16 cellular contexts compared by ENCODE assay signal in the genomic region with DNA sequence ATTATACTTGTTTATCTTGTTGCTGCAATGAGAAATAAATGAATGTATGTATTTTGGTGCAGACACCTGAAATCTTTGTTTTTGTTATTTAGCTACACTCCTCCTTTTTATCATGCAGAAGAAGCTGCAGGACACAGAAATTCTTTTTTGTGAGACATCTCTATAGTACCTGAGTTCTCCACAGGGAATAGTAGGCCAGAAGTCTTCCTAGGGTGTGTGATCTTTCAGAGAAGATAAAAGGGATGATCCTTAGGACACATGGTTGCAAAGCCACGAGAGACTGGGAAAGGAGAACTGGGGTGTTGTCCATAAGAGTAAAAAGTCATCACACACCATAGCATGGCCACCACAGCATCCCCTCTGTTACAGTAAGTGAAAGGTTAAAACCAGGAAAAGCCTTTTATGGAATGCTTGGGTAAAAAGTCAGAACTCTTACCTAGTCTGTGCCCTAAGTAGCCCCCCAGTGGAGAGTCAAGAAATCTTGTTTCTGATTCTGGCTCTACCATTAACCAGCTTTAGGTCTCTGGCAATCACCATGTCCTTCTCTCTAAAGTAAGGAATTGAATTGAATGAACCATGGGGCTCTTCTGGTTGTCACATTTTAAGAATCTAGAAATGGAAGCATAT. TPM values are rescaled to one million over a fixed set of nuclear protein-coding genes. Genes with fewer than 3 reads are reported as not detected.
DNase-seq lines count a peak whose midpoint lies in the region; FAIRE-seq and TF ChIP-seq lines count a peak whose summit lies in the region.
"Had no signal": no experiment of that assay in that cellular context is flagged by ENCODE, and none has a peak within 500 bp of the region (broad histone marks: within the 10 kb centered on the region; RNA-seq: fewer than 3 reads in every experiment).

No MANE protein-coding gene starts in this region.

- no peak overlapping the region for H2BK5ac ChIP-seq in H1 (ENCODE audit: low read depth, low read length)
- no peak overlapping the region for H2BK5ac ChIP-seq in mesendoderm (ENCODE audit: low read length)

- H3K4ac ChIP-seq in H1 (replicated peaks; ENCODE audit: insufficient read length, low read depth, low read length) (no peak overlapping the region), mesendoderm (ENCODE audit: low read depth, low read length) (no peak overlapping the region)

- no peaks in the 10 kb centered on the region for H3K79me2 ChIP-seq in H1 (ENCODE audit: control insufficient read depth in 1 of 2, insufficient read depth in 2 of 2, low read length in 2 of 2)
- H3K79me2 ChIP-seq in mesendoderm (ENCODE audit: control insufficient read depth, insufficient read depth, low read length), result no peaks in the 10 kb centered on the region

- no peak overlapping the region for H2BK12ac ChIP-seq in H1 (ENCODE audit: low read depth, low read length)

- H3K56ac ChIP-seq in H1 (replicated peaks; ENCODE audit: insufficient read length, low read depth, low read length) (no peak overlapping the region), mesendoderm (ENCODE audit: low read length) (no peak overlapping the region)

- DNase-seq in HT1080 (ENCODE audit: low read depth) (peak; percentile 13), OCI-M1 (lab: John Stamatoyannopoulos, UW) (peak; percentile 6), H1 (ENCODE audit: low read depth in 1 of 2, low spot score in 2 of 2) (no peak), mesendoderm (peak; percentile 34), NCI-H526 (lab: John Stamatoyannopoulos, UW) (no peak), HuH-7 (ENCODE audit: low spot score) (no peak)
- DNase-seq in activated naive CD4-positive, alpha-beta T cell treated with anti-CD3 and anti-CD28 coated beads, Interleukin-2, amount 50 U/mL, for 16 hours, result no peak
- DNase-seq: ACHN, AML-193, COR-L47, EL, MG63, NCI-H187, NCI-H345, NCI-H526 treated with DMSO at 0.1 percent for 48 hours had no signal

- H2BK120ac ChIP-seq in H1 (replicated peaks; ENCODE audit: low read depth, low read length), result no peak overlapping the region
- no peak overlapping the region for H2BK120ac ChIP-seq in mesendoderm (ENCODE audit: low read depth, low read length)

- no peak overlapping the region for H4K8ac ChIP-seq in H1 (ENCODE audit: extremely low read depth, insufficient read depth, low read length)
- H4K8ac ChIP-seq in mesendoderm (ENCODE audit: low read depth, low read length), result no peak overlapping the region

- H2AFZ ChIP-seq in H1 (ENCODE audit: low read length), result no peak overlapping the region

- no peak for TF ChIP-seq RAD21 in H1 (IDR thresholded peaks at IDR 0.05 in 1 of 2, conservative IDR thresholded peaks at IDR 0.05 in 1 of 2; ENCODE audit: low read depth in 2 of 2, low read length in 2 of 2)

- whole genome bisulfite sequencing in H1 (ENCODE audit: extremely low coverage in 1 of 2, insufficient coverage in 1 of 2, insufficient read length in 1 of 2, insufficient replicate concordance in 2 of 2, low coverage in 1 of 2, low lambda C conversion rate in 2 of 2, missing lambda C conversion rate in 1 of 2), 2 experiments, result 39% methylated on average over 1 of the region's 1 CpG; no CpG with 5 or more reads in 1 of the 2 experiments
- no CpG with 5 or more reads among the region's 1 CpG for WGBS in mesendoderm (ENCODE audit: extremely low coverage, insufficient coverage, low lambda C conversion rate)

- H3K4me1 ChIP-seq in H1 (replicated peaks in 1 of 4; ENCODE audit: control insufficient read depth in 3 of 4, insufficient read depth in 4 of 4, low read length in 3 of 4) (peaks cover 0 to 8% (median 1%) of the 10 kb centered on the region in 4 experiments; a peak in 2 of 7 replicates), mesendoderm (ENCODE audit: control insufficient read depth, low read depth, low read length) (no peaks in the 10 kb centered on the region)

- peak; percentile 13 for FAIRE-seq in H1 (lab: Jason Lieb, UNC)

- H3K23me2 ChIP-seq in H1 (ENCODE audit: low read depth, low read length), result no peaks in the 10 kb centered on the region

- no peaks in the 10 kb centered on the region for H3K36me3 ChIP-seq in H1 (ENCODE audit: control insufficient read depth in 2 of 4, insufficient read depth in 4 of 4, low read length in 3 of 4)
- H3K36me3 ChIP-seq in mesendoderm (ENCODE audit: control insufficient read depth, insufficient read depth, low read length), result no peaks in the 10 kb centered on the region

- CTCF ChIA-PET in H1 (lab: Charles Lee; ENCODE audit: partially characterized antibody), result interaction anchor here (0.5 to 7.7 kb wide), 5 partner anchors 13 to 1419 kb away, joined by 3 to 60 read pairs (median 6); no protein-coding TSS in a partner anchor

- H4K20me1 ChIP-seq in H1 (replicated peaks in 1 of 2; ENCODE audit: control insufficient read depth in 1 of 2, insufficient read depth in 2 of 2, low read length in 2 of 2), result no peaks in the 10 kb centered on the region

- H2BK15ac ChIP-seq in H1 (ENCODE audit: low read length) (no peak overlapping the region), mesendoderm (replicated peaks; ENCODE audit: low read depth) (no peak overlapping the region)

- H3K79me1 ChIP-seq in H1 (ENCODE audit: low read depth, low read length) (no peaks in the 10 kb centered on the region), mesendoderm (ENCODE audit: low read length) (no peaks in the 10 kb centered on the region)

- H3K23ac ChIP-seq in H1 (ENCODE audit: insufficient read length) (no peak overlapping the region), mesendoderm (ENCODE audit: low read length) (no peak overlapping the region)

- no peak; a peak in 1 of 4 replicates for TF ChIP-seq CTCF in H1 (IDR thresholded peaks at IDR 0.05; ENCODE audit: control extremely low read depth in 1 of 3, insufficient read depth in 1 of 3, low read depth in 1 of 3, low read length in 3 of 3)

- H4K5ac ChIP-seq in H1 (ENCODE audit: insufficient read length, low read depth, low read length) (no peak overlapping the region), mesendoderm (ENCODE audit: low read length) (no peak overlapping the region)

- no peak overlapping the region; a peak in 1 of 8 replicates for H3K4me3 ChIP-seq in H1 (ENCODE audit: extremely low read depth in 1 of 4, insufficient read depth in 2 of 4, low read depth in 3 of 4, low read length in 4 of 4)
- no peak overlapping the region for H3K4me3 ChIP-seq in mesendoderm (ENCODE audit: low read length)
- H3K4me3 ChIP-seq: MG63 had no signal

- no peaks in the 10 kb centered on the region for H3K9me3 ChIP-seq in H1 (ENCODE audit: insufficient read depth in 2 of 2, low read depth in 1 of 2, low read length in 1 of 2)
- H3K9me3 ChIP-seq: MG63 had no signal

- TF ChIP-seq POLR2A in H1 (IDR thresholded peaks at IDR 0.05; ENCODE audit: control extremely low read depth in 1 of 2, low read depth in 2 of 2, low read length in 2 of 2), result no peak

- H3K18ac ChIP-seq in H1 (ENCODE audit: extremely low read depth, low read length) (no peak overlapping the region), mesendoderm (ENCODE audit: low read length) (no peak overlapping the region)

- H3K27ac ChIP-seq in H1 (ENCODE audit: low read depth, low read length) (no peak overlapping the region), mesendoderm (ENCODE audit: low read depth, low read length) (no peak overlapping the region)

- POLR2A ChIA-PET in H1 (lab: Charles Lee; ENCODE audit: partially characterized antibody), result interaction anchor here (0.7 to 1.3 kb wide), 3 partner anchors 11 to 134 kb away, joined by 3 to 5 read pairs (median 3); no protein-coding TSS in a partner anchor

- H3K4me2 ChIP-seq in H1 (ENCODE audit: insufficient read depth in 1 of 2, low read depth in 2 of 2, low read length in 2 of 2) (peak overlapping the region in 1 of 2 experiments; percentile 24; a peak in 1 of 4 replicates), mesendoderm (ENCODE audit: low read length) (no peak overlapping the region)

- H2AK5ac ChIP-seq in H1 (ENCODE audit: low read depth, low read length), result no peak overlapping the region
- no peak overlapping the region for H2AK5ac ChIP-seq in mesendoderm (ENCODE audit: low read length)

- H3K14ac ChIP-seq in H1 (ENCODE audit: insufficient read length), result no peak overlapping the region

- H3K9ac ChIP-seq in H1 (replicated peaks in 1 of 4; ENCODE audit: extremely low read depth in 1 of 4, low read depth in 3 of 4, low read length in 3 of 4), result no peak overlapping the region
- no peak overlapping the region for H3K9ac ChIP-seq in mesendoderm (ENCODE audit: low read length)

- H2BK20ac ChIP-seq in H1 (ENCODE audit: low read length), result no peak overlapping the region

- no peak overlapping the region for H4K91ac ChIP-seq in H1 (replicated peaks; ENCODE audit: insufficient read length, low read length)

- TF ChIP-seq EP300 in H1 (IDR thresholded peaks at IDR 0.05; ENCODE audit: borderline replicate concordance in 1 of 2, low read depth in 2 of 2, low read length in 2 of 2), result no peak

- H3K27me3 ChIP-seq in H1 (replicated peaks in 1 of 4; ENCODE audit: control insufficient read depth in 3 of 4, extremely low read depth in 1 of 4, insufficient read depth in 3 of 4, low read length in 3 of 4) (no peaks in the 10 kb centered on the region), mesendoderm (ENCODE audit: insufficient read depth, low read length, poor library complexity) (no peaks in the 10 kb centered on the region)
- H3K27me3 ChIP-seq: MG63 had no signal

TF ChIP-seq in H1, 55 proteins besides CTCF, POLR2A, EP300 and RAD21:
- TF ChIP-seq SRF (IDR thresholded peaks at IDR 0.05; ENCODE audit: low read depth, low read length), result 0 out of 2 replicates have a peak, but pooled peaks have one; percentile 41
- TF ChIP-seq RXRA (IDR thresholded peaks at IDR 0.05; ENCODE audit: insufficient read depth, low read depth, low read length), result no peak

RNA-seq across cellular contexts. Expression of a gene that starts 31.9 kb away (rescaled TPM):
- not detected in 2 replicates for total RNA-seq in HT1080 (2014; rRNA removed; shearing (Covaris generic))
- not detected in 2 replicates for polyA plus RNA-seq in HT1080 (2015; cell fraction: cytosol; rRNA removed)
- 0.08 TPM in 1 of 2 replicates, not detected in the other for polyA plus RNA-seq in HT1080 (2015; cell fraction: nucleus; rRNA removed)
- not detected in 2 replicates for total RNA-seq in H1 (2021; fragmentation: NEBNext Ultra II Directional; extraction: Animal tissue kit (Norgen Biotek cat#: 25700))
- polyA plus RNA-seq in H1 (2011; rRNA removed), result not detected in 2 replicates
- polyA plus RNA-seq in H1 (2011; cell fraction: cytosol; rRNA removed), result not detected
- polyA plus RNA-seq in H1 (2011; cell fraction: nucleus; rRNA removed), result not detected
- polyA plus RNA-seq in H1 (2012, experiment 1 of 2), result not detected in 4 replicates
- not detected for polyA plus RNA-seq in H1 (2012, experiment 2 of 2)
- polyA plus RNA-seq in H1 (2013, experiment 1 of 2), result not detected
- polyA plus RNA-seq in H1 (2013, experiment 2 of 2), result not detected
- polyA minus RNA-seq in H1 (2011; rRNA and poly(A)+ RNA removed), result not detected in 2 replicates
- polyA minus RNA-seq in H1 (2011; cell fraction: cytosol; rRNA and poly(A)+ RNA removed), result not detected
- not detected for polyA minus RNA-seq in H1 (2011; cell fraction: nucleus; rRNA and poly(A)+ RNA removed)
- polyA plus RNA-seq in mesendoderm (2013, experiment 1 of 2), result not detected
- 0.01 TPM for polyA plus RNA-seq in mesendoderm (2013, experiment 2 of 2)
- polyA plus RNA-seq: CD14-positive monocyte had no signal

Comparison
In these comparisons a context has a peak if more than half of its experiments do, and no peak if none do; other contexts are left out.
1. DNase-seq: peak in HT1080 (single experiment), OCI-M1 (single experiment) and mesendoderm (single experiment); none in H1 (0 of 2), NCI-H526 (0 of 2), HuH-7 (single experiment) and activated naive CD4-positive, alpha-beta T cell treated with anti-CD3 and anti-CD28 coated beads, Interleukin-2, amount 50 U/mL, for 16 hours (single experiment).